Comparison of ENCODE assay signal across 33 cellular contexts in genomic region chr13:95626768-95627167, GRCh38. TPM values are rescaled to one million over a fixed set of nuclear protein-coding genes. Genes with fewer than 3 reads are reported as not detected.
"Had no signal": no experiment of that assay in that cellular context is flagged by ENCODE, and none has a peak within 500 bp of the region (broad histone marks: within the 10 kb centered on the region; RNA-seq: fewer than 3 reads in every experiment).

No MANE protein-coding gene starts in this region.

- H3K4me3 ChIP-seq: ovary, psoas muscle, right lobe of liver, sigmoid colon, smooth muscle cell, spleen, suprapubic skin, testis, tibial artery, transverse colon, upper lobe of right lung, uterus had no signal

- H3K9me3 Mint-ChIP-seq: naive thymus-derived CD8-positive, alpha-beta T cell; natural killer cell treated with Interleukin-12 subunit alpha and Interleukin-12 subunit beta and Interleukin-15 and Interleukin-18, amount 100 ng/mL, for 72 hours; neural crest cell; stimulated activated memory B cell treated with anti-CD40 and anti-IgM and Interleukin-4, amounts not matched to agents 10 μg/mL and 1 μg/mL and 100 μg/mL, for 72 hours; stimulated activated naive CD8-positive, alpha-beta T cell treated with anti-CD3 and anti-CD28 coated beads, Interleukin-15, amount 100 ng/mL, for 72 hours; type B pancreatic cell had no signal

- H3K36me3 Mint-ChIP-seq: naive thymus-derived CD8-positive, alpha-beta T cell; natural killer cell treated with Interleukin-12 subunit alpha and Interleukin-12 subunit beta and Interleukin-15 and Interleukin-18, amount 100 ng/mL, for 72 hours; stimulated activated memory B cell treated with anti-CD40 and anti-IgM and Interleukin-4, amounts not matched to agents 10 μg/mL and 1 μg/mL and 100 μg/mL, for 72 hours had no signal

- H3K4me1 ChIP-seq: parathyroid adenoma, psoas muscle, right lobe of liver, sigmoid colon, spleen, suprapubic skin, testis, tibial artery, upper lobe of right lung, uterus had no signal

- DNase-seq: naive thymus-derived CD8-positive, alpha-beta T cell; nephron progenitor cell; nucleus accumbens; ovary; posterior cingulate gyrus; psoas muscle; right cardiac atrium; right lobe of liver; sigmoid colon; spleen; stimulated activated CD4-positive, alpha-beta T cell treated with anti-CD3 and anti-CD28 coated beads, Interleukin-12 subunit alpha, Interleukin-12 subunit beta, amount 100 ng/mL, for 4 hours; stimulated activated CD4-positive, alpha-beta T cell treated with anti-CD3 and anti-CD28 coated beads, Interleukin-1b, Interleukin-23, amount 100 ng/mL, for 48 hours; stimulated activated CD4-positive, alpha-beta T cell treated with anti-CD3 and anti-CD28 coated beads, Interleukin-4, amount 100 ng/mL, for 1 hour; stimulated activated CD4-positive, alpha-beta T cell treated with anti-CD3 and anti-CD28 coated beads, Interleukin-4, amount 100 ng/mL, for 4 hours; stimulated activated CD8-positive, alpha-beta memory T cell treated with anti-CD3 and anti-CD28 coated beads, Interleukin-4, amount 100 ng/mL, for 48 hours; stimulated activated naive CD4-positive, alpha-beta T cell; stimulated activated naive CD8-positive, alpha-beta T cell treated with anti-CD3 and anti-CD28 coated beads, Interleukin-15, amount 100 ng/mL, for 72 hours; stimulated activated naive CD8-positive, alpha-beta T cell treated with anti-CD3 and anti-CD28 coated beads, Interleukin-15, Interleukin-2, amounts not matched to agents 100 U/mL and 50 U/mL, for 24 hours; substantia nigra; testis; tibial artery; transverse colon; upper lobe of right lung; uterus had no signal

- H3K4me1 Mint-ChIP-seq: naive thymus-derived CD8-positive, alpha-beta T cell; neural crest cell; stimulated activated memory B cell treated with anti-CD40 and anti-IgM and Interleukin-4, amounts not matched to agents 10 μg/mL and 1 μg/mL and 100 μg/mL, for 72 hours; stimulated activated naive CD8-positive, alpha-beta T cell treated with anti-CD3 and anti-CD28 coated beads, Interleukin-15, amount 100 ng/mL, for 72 hours had no signal

- H3K4me3 Mint-ChIP-seq: naive thymus-derived CD8-positive, alpha-beta T cell; natural killer cell treated with Interleukin-12 subunit alpha and Interleukin-12 subunit beta and Interleukin-15 and Interleukin-18, amount 100 ng/mL, for 72 hours; nephron progenitor cell; neural crest cell; stimulated activated memory B cell treated with anti-CD40 and anti-IgM and Interleukin-4, amounts not matched to agents 10 μg/mL and 1 μg/mL and 100 μg/mL, for 72 hours; stimulated activated naive CD8-positive, alpha-beta T cell treated with anti-CD3 and anti-CD28 coated beads, Interleukin-15, amount 100 ng/mL, for 72 hours; type B pancreatic cell had no signal

- H3K27ac ChIP-seq: neutrophil, ovary, parathyroid adenoma, psoas muscle, right lobe of liver, sigmoid colon, spleen, suprapubic skin, testis, tibial artery, transverse colon, upper lobe of right lung, uterus had no signal

- H3K36me3 ChIP-seq: neutrophil, ovary, right lobe of liver, spleen, transverse colon, uterus had no signal

- H3K27me3 ChIP-seq: neutrophil, ovary, right lobe of liver, sigmoid colon, suprapubic skin, testis, tibial artery, transverse colon, upper lobe of right lung, uterus had no signal

- H3K9me3 ChIP-seq: neutrophil, ovary, right lobe of liver, spleen, suprapubic skin, testis, tibial artery, upper lobe of right lung, uterus had no signal

- H3K27me3 Mint-ChIP-seq: progenitor cell of endocrine pancreas, type B pancreatic cell had no signal

- H3K27ac Mint-ChIP-seq: naive thymus-derived CD8-positive, alpha-beta T cell; natural killer cell treated with Interleukin-12 subunit alpha and Interleukin-12 subunit beta and Interleukin-15 and Interleukin-18, amount 100 ng/mL, for 72 hours; nephron progenitor cell; progenitor cell of endocrine pancreas; stimulated activated memory B cell treated with anti-CD40 and anti-IgM and Interleukin-4, amounts not matched to agents 10 μg/mL and 1 μg/mL and 100 μg/mL, for 72 hours; stimulated activated naive CD8-positive, alpha-beta T cell treated with anti-CD3 and anti-CD28 coated beads, Interleukin-15, amount 100 ng/mL, for 72 hours; type B pancreatic cell had no signal

RNA-seq across cellular contexts. Expression of gene DZIP1, which starts 17.7 kb away (rescaled TPM):
- total RNA-seq: naive thymus-derived CD8-positive, alpha-beta T cell; natural killer cell treated with Interleukin-12 subunit alpha and Interleukin-12 subunit beta and Interleukin-15 and Interleukin-18, amount 100 ng/mL, for 72 hours had no signal
- polyA plus RNA-seq: naive thymus-derived CD8-positive, alpha-beta T cell had no signal
